In genomic region chr16:78478267-78478821, GRCh38 we compare ENCODE assay signal across 9 cellular contexts.
DNase-seq lines count a peak whose midpoint lies in the region; ATAC-seq lines count a peak whose summit lies in the region.
"Had no signal": no experiment of that assay in that cellular context is flagged by ENCODE, and none has a peak within 500 bp of the region (broad histone marks: within the 10 kb centered on the region; RNA-seq: fewer than 3 reads in every experiment).

No MANE protein-coding gene starts in this region.

- no peak for ATAC-seq in HG03460 (IDR thresholded peaks at IDR 0.05; ENCODE audit: unreplicated experiment)
- no peak for ATAC-seq in HG03095 (IDR thresholded peaks at IDR 0.05; ENCODE audit: unreplicated experiment)
- ATAC-seq in HG02840 (IDR thresholded peaks at IDR 0.05; ENCODE audit: low FRiP score, unreplicated experiment), result no peak

- H3K36me3 ChIP-seq in SK-N-MC (ENCODE audit: insufficient read depth, low read length), result no peaks in the 10 kb centered on the region

- no peak overlapping the region for H3K9ac ChIP-seq in SK-N-MC (ENCODE audit: insufficient read length)

- no peaks in the 10 kb centered on the region for H3K9me3 ChIP-seq in SK-N-MC (ENCODE audit: low read depth, low read length)

- no peak overlapping the region for H3K27ac ChIP-seq in SK-N-MC

- peak; percentile 45 for DNase-seq in NCI-H1436 (lab: John Stamatoyannopoulos, UW)
- DNase-seq in NCI-H1436 treated with DMSO at 0.1 percent for 48 hours (lab: John Stamatoyannopoulos, UW), result no peak
- DNase-seq in HT-29 (ENCODE audit: low spot score), result peak; percentile 16
- no peak for DNase-seq in SK-N-MC (ENCODE audit: low read depth, low spot score)
- DNase-seq in left kidney (ENCODE audit: low read depth, low spot score), result peak; percentile 56
- DNase-seq: ACHN had no signal

- H3K4me3 ChIP-seq in SK-N-MC, result 0 out of 2 replicates have a peak overlapping the region, but pooled peaks have one; percentile 31

Comparison
In these comparisons a context has a peak if more than half of its experiments do, and no peak if none do; other contexts are left out.
1. DNase-seq: peak in NCI-H1436 (single experiment), HT-29 (single experiment) and left kidney (single experiment); none in NCI-H1436 treated with DMSO at 0.1 percent for 48 hours (single experiment) and SK-N-MC (single experiment).